18 cellular contexts compared by ENCODE assay signal in genomic region chr13:75407998-75408397, GRCh38.
DNase-seq lines count a peak whose midpoint lies in the region; ATAC-seq, FAIRE-seq and TF ChIP-seq lines count a peak whose summit lies in the region.
"Had no signal": no experiment of that assay in that cellular context is flagged by ENCODE, and none has a peak within 500 bp of the region (broad histone marks: within the 10 kb centered on the region; RNA-seq: fewer than 3 reads in every experiment).

No MANE protein-coding gene starts in this region.

- CTCF ChIA-PET in Caco-2 (lab: Charles Lee), result no interaction called here

- POLR2A ChIA-PET in Caco-2 (lab: Charles Lee), result no interaction called here

- no peaks in the 10 kb centered on the region for H3K9me3 ChIP-seq in Caco-2
- no peaks in the 10 kb centered on the region for H3K9me3 ChIP-seq in psoas muscle
- H3K9me3 ChIP-seq in neural progenitor cell (ENCODE audit: low read depth), result no peaks in the 10 kb centered on the region
- H3K9me3 ChIP-seq: HAP-1 had no signal

- no peak overlapping the region for H3K4me2 ChIP-seq in neural progenitor cell

- H3K27ac ChIP-seq in psoas muscle, result peak overlapping the region; percentile 83
- H3K27ac ChIP-seq in brain microvascular endothelial cell, result no peak overlapping the region
- H3K27ac ChIP-seq in neural progenitor cell, result no peak overlapping the region

- TF ChIP-seq POLR2A in GM12892 (IDR thresholded peaks at IDR 0.05; ENCODE audit: low read depth, low read length), result no peak

- no peaks in the 10 kb centered on the region for H3K36me3 ChIP-seq in Caco-2 (ENCODE audit: control insufficient read depth, insufficient read depth, low read length)
- no peaks in the 10 kb centered on the region for H3K36me3 ChIP-seq in psoas muscle (ENCODE audit: insufficient read depth in 1 of 2, low read depth in 1 of 2)
- no peaks in the 10 kb centered on the region for H3K36me3 ChIP-seq in brain microvascular endothelial cell (replicated peaks)
- no peaks in the 10 kb centered on the region for H3K36me3 ChIP-seq in neural progenitor cell
- H3K36me3 ChIP-seq: HAP-1 had no signal

- intact Hi-C loops in Caco-2 (cut with micrococcal nuclease; ENCODE audit: unreplicated experiment) (no loop called here), psoas muscle (cut with DNase I) (no loop called here)

- FAIRE-seq in D721Med (lab: Jason Lieb, UNC) (peak; percentile 41), GM12892 (lab: Jason Lieb, UNC) (peak; percentile 48)
- FAIRE-seq: G401.6, GM12891 had no signal

- H3K27me3 ChIP-seq in Caco-2 (replicated peaks; ENCODE audit: control insufficient read depth, insufficient read depth, low read length) (no peaks in the 10 kb centered on the region), psoas muscle (ENCODE audit: insufficient read depth in 3 of 3, low read length in 2 of 3) (no peaks in the 10 kb centered on the region), brain microvascular endothelial cell (replicated peaks) (no peaks in the 10 kb centered on the region), neural progenitor cell (no peaks in the 10 kb centered on the region)

- DNase-seq in Caco-2 (no peak), D721Med (ENCODE audit: insufficient read length, low spot score) (no peak), GM12892 (ENCODE audit: insufficient read length) (no peak), psoas muscle (no peak), DMS114 treated with DMSO at 0.1 percent for 48 hours (lab: John Stamatoyannopoulos, UW; ENCODE audit: unreplicated experiment) (no peak), brain microvascular endothelial cell (no peak), neural progenitor cell (ENCODE audit: low spot score) (no peak)
- no peak for DNase-seq in activated CD4-positive, CD25-positive, alpha-beta regulatory T cell (lab: John Stamatoyannopoulos, UW)
- DNase-seq: C1 segment of cervical spinal cord; CD4-positive, alpha-beta memory T cell; COR-L47; DMS 273 treated with DMSO at 0.1 percent for 48 hours; DMS53; DMS79 treated with DMSO at 0.1 percent for 48 hours; GOT3 had no signal

- peaks cover 17% of the 10 kb centered on the region for H3K36me3 Mint-ChIP-seq in Caco-2 (ENCODE audit: insufficient read depth, unreplicated experiment)
- peaks cover 5% of the 10 kb centered on the region for H3K36me3 Mint-ChIP-seq in neural progenitor cell
- H3K36me3 Mint-ChIP-seq: CD4-positive, alpha-beta memory T cell had no signal

- no peak overlapping the region for H3K9ac ChIP-seq in neural progenitor cell

- H4K20me1 ChIP-seq in neural progenitor cell (ENCODE audit: low read depth), result no peaks in the 10 kb centered on the region

- no peak overlapping the region for H3K4me3 ChIP-seq in Caco-2 (ENCODE audit: low read depth, low read length)
- H3K4me3 ChIP-seq in psoas muscle, result no peak overlapping the region
- H3K4me3 ChIP-seq in brain microvascular endothelial cell (ENCODE audit: low read depth, low read length), result no peak overlapping the region
- no peak overlapping the region for H3K4me3 ChIP-seq in neural progenitor cell
- H3K4me3 ChIP-seq: HAP-1 had no signal

- no peak for ATAC-seq in psoas muscle

- H3K27ac Mint-ChIP-seq in Caco-2 (ENCODE audit: unreplicated experiment), result peak overlapping the region; percentile 70
- no peak overlapping the region for H3K27ac Mint-ChIP-seq in neural progenitor cell
- H3K27ac Mint-ChIP-seq: CD4-positive, alpha-beta memory T cell had no signal

- WGBS in psoas muscle, 3 donors, result 86 to 97% (median 91%) methylated on average over 5 of the region's 5 CpGs

- TF ChIP-seq CTCF in Caco-2 (IDR thresholded peaks at IDR 0.05; ENCODE audit: insufficient read depth in 1 of 2, low read depth in 1 of 2, low read length in 1 of 2, severe bottlenecking in 1 of 2, unreplicated experiment in 1 of 2), result no peak
- no peak for TF ChIP-seq CTCF in D721Med (IDR thresholded peaks at IDR 0.05; ENCODE audit: insufficient read depth, missing control alignments)
- TF ChIP-seq CTCF in psoas muscle (IDR thresholded peaks at IDR 0.05), result no peak
- no peak for TF ChIP-seq CTCF in brain microvascular endothelial cell (IDR thresholded peaks at IDR 0.05; ENCODE audit: low read depth, low read length, missing control alignments)
- TF ChIP-seq CTCF in neural progenitor cell (IDR thresholded peaks at IDR 0.05), result no peak

- H3K4me3 Mint-ChIP-seq in Caco-2 (ENCODE audit: unreplicated experiment), result no peak overlapping the region
- H3K4me3 Mint-ChIP-seq in neural progenitor cell, result no peak overlapping the region
- H3K4me3 Mint-ChIP-seq: CD4-positive, alpha-beta memory T cell had no signal

- no TSS peak for BruUV-seq in Caco-2 (replicated peaks; lab: Mats Ljungman, UMichigan)

- no peak overlapping the region for H2AFZ ChIP-seq in neural progenitor cell (replicated peaks)

- no peaks in the 10 kb centered on the region for H3F3A ChIP-seq in neural progenitor cell (ENCODE audit: low read depth)

- H3K27me3 Mint-ChIP-seq in Caco-2 (ENCODE audit: insufficient read depth, unreplicated experiment) (no peaks in the 10 kb centered on the region), neural progenitor cell (ENCODE audit: insufficient read depth, low read depth) (no peaks in the 10 kb centered on the region)

- H3K4me1 Mint-ChIP-seq in Caco-2 (ENCODE audit: low read depth, unreplicated experiment) (peaks cover 30% of the 10 kb centered on the region), neural progenitor cell (peaks cover 31% of the 10 kb centered on the region)
- H3K4me1 Mint-ChIP-seq: CD4-positive, alpha-beta memory T cell had no signal

- no peaks in the 10 kb centered on the region for H3K9me3 Mint-ChIP-seq in Caco-2 (ENCODE audit: unreplicated experiment)
- H3K9me3 Mint-ChIP-seq in neural progenitor cell, result peaks cover 10% of the 10 kb centered on the region
- H3K9me3 Mint-ChIP-seq: CD4-positive, alpha-beta memory T cell had no signal

- H3K4me1 ChIP-seq in Caco-2, result peaks cover 37% of the 10 kb centered on the region
- peaks cover 55% of the 10 kb centered on the region for H3K4me1 ChIP-seq in psoas muscle
- peaks cover 12% of the 10 kb centered on the region for H3K4me1 ChIP-seq in neural progenitor cell

- H3K79me2 ChIP-seq in neural progenitor cell (ENCODE audit: low read depth), result peaks cover 5% of the 10 kb centered on the region

- in situ Hi-C loops in brain microvascular endothelial cell (cut with HindIII; ENCODE audit: low pct_ligation_motif_present, low sequenced_read_pairs), result no loop called here
